10 cellular contexts compared by ENCODE assay signal in genomic region chr13:105139048-105139379, GRCh38.
DNase-seq lines count a peak whose midpoint lies in the region; ATAC-seq and TF ChIP-seq lines count a peak whose summit lies in the region.
"Had no signal": no experiment of that assay in that cellular context is flagged by ENCODE, and none has a peak within 500 bp of the region (broad histone marks: within the 10 kb centered on the region; RNA-seq: fewer than 3 reads in every experiment).

No MANE protein-coding gene starts in this region.

- CTCF ChIA-PET in CD4-positive, alpha-beta T cell (lab: Charles Lee): no interaction called here

- H3K4me1 Mint-ChIP-seq in CD4-positive, alpha-beta T cell (ENCODE audit: low read depth): peaks cover 20% of the 10 kb centered on the region
- H3K4me1 Mint-ChIP-seq in chondrocyte (ENCODE audit: low read depth): no peaks in the 10 kb centered on the region

- POLR2A ChIA-PET in CD4-positive, alpha-beta T cell (lab: Charles Lee): interaction anchor here (0.6 to 2.2 kb wide), 6 partner anchors 14 to 1430 kb away, joined by 3 to 5 read pairs (median 4); partner anchors contain the start of gene ARGLU1

- peak overlapping the region; percentile 69 for H3K27ac ChIP-seq in CD4-positive, alpha-beta T cell (ENCODE audit: low read depth, low read length)
- H3K27ac ChIP-seq in angular gyrus (ENCODE audit: low read depth, low read length): peak overlapping the region; percentile 65
- no peak overlapping the region for H3K27ac ChIP-seq in uterus
- no peak overlapping the region for H3K27ac ChIP-seq in testis
- H3K27ac ChIP-seq: SK-N-MC had no signal

- TF ChIP-seq POLR2A in uterus (IDR thresholded peaks at IDR 0.05) (no peak), testis (IDR thresholded peaks at IDR 0.05) (no peak)

- no peaks in the 10 kb centered on the region for H3K9me3 ChIP-seq in CD4-positive, alpha-beta T cell (ENCODE audit: control insufficient read depth, low read length)
- no peaks in the 10 kb centered on the region for H3K9me3 ChIP-seq in uterus
- H3K9me3 ChIP-seq in testis: no peaks in the 10 kb centered on the region
- H3K9me3 ChIP-seq: esophagus muscularis mucosa had no signal

- H3K27me3 ChIP-seq in CD4-positive, alpha-beta T cell (ENCODE audit: control insufficient read depth, insufficient read depth, low read length): no peaks in the 10 kb centered on the region
- H3K27me3 ChIP-seq in uterus: no peaks in the 10 kb centered on the region
- H3K27me3 ChIP-seq in testis: no peaks in the 10 kb centered on the region
- H3K27me3 ChIP-seq: esophagus muscularis mucosa had no signal

- TF ChIP-seq CTCF in CD4-positive, alpha-beta T cell (IDR thresholded peaks at IDR 0.05): no peak
- no peak for TF ChIP-seq CTCF in uterus (IDR thresholded peaks at IDR 0.05)
- no peak for TF ChIP-seq CTCF in testis (IDR thresholded peaks at IDR 0.05)
- TF ChIP-seq CTCF in chondrocyte (IDR thresholded peaks at IDR 0.05): no peak

- H3K27me3 Mint-ChIP-seq in CD4-positive, alpha-beta T cell: no peaks in the 10 kb centered on the region
- H3K27me3 Mint-ChIP-seq in chondrocyte (ENCODE audit: low read depth): no peaks in the 10 kb centered on the region

- intact Hi-C loops in CD4-positive, alpha-beta T cell (cut with DNase I, micrococcal nuclease): no loop called here
- intact Hi-C loops in uterus (cut with DNase I; ENCODE audit: low total_unique reads) (no loop called here), testis (cut with DNase I; ENCODE audit: low total_unique reads) (no loop called here)

- H3K4me1 ChIP-seq in uterus: no peaks in the 10 kb centered on the region
- H3K4me1 ChIP-seq in testis: no peaks in the 10 kb centered on the region
- H3K4me1 ChIP-seq: esophagus muscularis mucosa had no signal

- WGBS in testis, 2 donors: 49 to 57% methylated on average over 3 of the region's 3 CpGs

- H3K4me3 Mint-ChIP-seq in CD4-positive, alpha-beta T cell: peak overlapping the region; percentile 92
- H3K4me3 Mint-ChIP-seq in chondrocyte (ENCODE audit: unreplicated experiment): no peak overlapping the region

- ATAC-seq in CD4-positive, alpha-beta T cell (ENCODE audit: poor library complexity): no peak
- ATAC-seq in GM19043 (IDR thresholded peaks at IDR 0.05; ENCODE audit: low read depth, unreplicated experiment): peak; percentile 3
- peak; percentile 10 for ATAC-seq in HG03175 (IDR thresholded peaks at IDR 0.05; ENCODE audit: unreplicated experiment)

- no peaks in the 10 kb centered on the region for H3K9me3 Mint-ChIP-seq in CD4-positive, alpha-beta T cell
- no peaks in the 10 kb centered on the region for H3K9me3 Mint-ChIP-seq in chondrocyte (ENCODE audit: low read depth)

- no peaks in the 10 kb centered on the region for H3K36me3 ChIP-seq in uterus
- H3K36me3 ChIP-seq in testis (ENCODE audit: low read depth, missing control alignments): no peaks in the 10 kb centered on the region
- H3K36me3 ChIP-seq: esophagus muscularis mucosa had no signal

- peaks cover 8% of the 10 kb centered on the region for H3K36me3 Mint-ChIP-seq in CD4-positive, alpha-beta T cell (ENCODE audit: low read depth)
- H3K36me3 Mint-ChIP-seq in chondrocyte (ENCODE audit: low read depth): no peaks in the 10 kb centered on the region

- H3K27ac Mint-ChIP-seq in CD4-positive, alpha-beta T cell: peak overlapping the region; percentile 98
- no peak overlapping the region for H3K27ac Mint-ChIP-seq in chondrocyte (ENCODE audit: unreplicated experiment)

- H3K4me3 ChIP-seq in uterus (no peak overlapping the region), testis (no peak overlapping the region)

- in situ Hi-C loops in G401 (cut with HindIII; ENCODE audit: low sequenced_read_pairs): no loop called here

- DNase-seq in CD4-positive, alpha-beta T cell: no peak
- DNase-seq in uterus: no peak
- no peak for DNase-seq in testis
- DNase-seq in chondrocyte (ENCODE audit: low spot score): no peak
- DNase-seq in G401 (ENCODE audit: low spot score): no peak

Comparison
In these comparisons a context has a peak if more than half of its experiments do, and no peak if none do; other contexts are left out.
1. H3K27ac ChIP-seq: peak in CD4-positive, alpha-beta T cell (single experiment) and angular gyrus (single experiment); none in uterus (0 of 2) and testis (0 of 2).